ENCODE assay signal across 10 cellular contexts in genomic region chr3:29283297-29283681, GRCh38. TPM values are rescaled to one million over a fixed set of nuclear protein-coding genes. Genes with fewer than 3 reads are reported as not detected.
DNase-seq lines count a peak whose midpoint lies in the region; ATAC-seq lines count a peak whose summit lies in the region.
"Had no signal": no experiment of that assay in that cellular context is flagged by ENCODE, and none has a peak within 500 bp of the region (broad histone marks: within the 10 kb centered on the region; RNA-seq: fewer than 3 reads in every experiment).

No MANE protein-coding gene starts in this region.

- no peaks in the 10 kb centered on the region for H3K36me3 Mint-ChIP-seq in activated T-helper 17 cell treated with anti-CD3 and anti-CD28 coated beads, Interleukin-2, amount 50 U/mL, for 72 hours (ENCODE audit: low read depth)

- H3K27me3 ChIP-seq in right cardiac atrium (ENCODE audit: control insufficient read depth, insufficient read depth) (no peaks in the 10 kb centered on the region), subcutaneous abdominal adipose tissue (ENCODE audit: control insufficient read depth in 5 of 5, insufficient read depth in 4 of 5, low read length in 5 of 5) (no peaks in the 10 kb centered on the region)

- H3K27ac Mint-ChIP-seq in activated T-helper 17 cell treated with anti-CD3 and anti-CD28 coated beads, Interleukin-2, amount 50 U/mL, for 72 hours: peak overlapping the region; percentile 37

- peaks cover 3% of the 10 kb centered on the region for H3K4me1 ChIP-seq in right cardiac atrium (ENCODE audit: control insufficient read depth, insufficient read depth, low read length)
- peaks cover 0 to 45% (median 33%) of the 10 kb centered on the region in 5 donors for H3K4me1 ChIP-seq in subcutaneous abdominal adipose tissue (ENCODE audit: control insufficient read depth in 5 of 5, insufficient read depth in 5 of 5, low read length in 5 of 5)

- intact Hi-C loops in right cardiac atrium (cut with DNase I): loop anchor here (5.0 to 10.0 kb wide), 8 partner anchors 52 to 484 kb away; no protein-coding TSS in a partner anchor
- intact Hi-C loops in sciatic nerve (cut with DNase I): no loop called here

- H3K27ac ChIP-seq in right cardiac atrium (ENCODE audit: low read length) (peak overlapping the region; percentile 43), subcutaneous abdominal adipose tissue (ENCODE audit: low read depth, low read length) (peak overlapping the region; percentile 95)

- no peaks in the 10 kb centered on the region for H3K4me1 Mint-ChIP-seq in activated T-helper 17 cell treated with anti-CD3 and anti-CD28 coated beads, Interleukin-2, amount 50 U/mL, for 72 hours

- no peaks in the 10 kb centered on the region for H3K9me3 ChIP-seq in right cardiac atrium (ENCODE audit: control insufficient read depth, low read length)
- no peaks in the 10 kb centered on the region for H3K9me3 ChIP-seq in subcutaneous abdominal adipose tissue (ENCODE audit: control insufficient read depth in 5 of 5, low read length in 5 of 5)

- ATAC-seq in activated CD4-positive, CD25-positive, alpha-beta regulatory T cell treated with anti-CD3 and anti-CD28 coated beads, Interleukin-2, amount 50 U/mL, for 24 hours: peak; percentile 14 to 23
- ATAC-seq in activated T-helper 17 cell treated with anti-CD3 and anti-CD28 coated beads, Interleukin-2, amount 50 U/mL, for 72 hours (replicated peaks): peak; percentile 55
- ATAC-seq in right cardiac atrium (no peak), HG02973 (IDR thresholded peaks at IDR 0.05; ENCODE audit: unreplicated experiment) (no peak), sciatic nerve (no peak)

- WGBS in right cardiac atrium: 17% methylated on average over 3 of the region's 3 CpGs

- H3K9me3 Mint-ChIP-seq in activated T-helper 17 cell treated with anti-CD3 and anti-CD28 coated beads, Interleukin-2, amount 50 U/mL, for 72 hours: no peaks in the 10 kb centered on the region

- H3K36me3 ChIP-seq in subcutaneous abdominal adipose tissue (ENCODE audit: control insufficient read depth in 5 of 5, insufficient read depth in 5 of 5, low read length in 5 of 5): no peaks in the 10 kb centered on the region

- H3K27me3 Mint-ChIP-seq in activated T-helper 17 cell treated with anti-CD3 and anti-CD28 coated beads, Interleukin-2, amount 50 U/mL, for 72 hours: peaks cover 11% of the 10 kb centered on the region

- H3K4me3 ChIP-seq in right cardiac atrium (ENCODE audit: low read length): peak overlapping the region; percentile 99
- H3K4me3 ChIP-seq in subcutaneous abdominal adipose tissue (ENCODE audit: low read depth in 1 of 5, low read length in 5 of 5): peak overlapping the region; percentile 72 to 94 (median 89)

- DNase-seq in activated CD4-positive, CD25-positive, alpha-beta regulatory T cell (lab: John Stamatoyannopoulos, UW): no peak
- DNase-seq in right cardiac atrium (no peak), sciatic nerve (ENCODE audit: low spot score) (no peak)
- no peak for DNase-seq in effector CD4-positive, alpha-beta T cell
- DNase-seq: activated CD4-positive, alpha-beta T cell treated with anti-CD3 and anti-CD28 coated beads, Interleukin-2, amount 50 U/mL, for 1 hour; NCI-H1092 treated with DMSO at 0.1 percent for 48 hours had no signal

- H3K9ac ChIP-seq in subcutaneous abdominal adipose tissue (ENCODE audit: low read length in 5 of 5): peak overlapping the region; percentile 76 to 95 (median 90)

- peak overlapping the region; percentile 72 for H3K4me3 Mint-ChIP-seq in activated T-helper 17 cell treated with anti-CD3 and anti-CD28 coated beads, Interleukin-2, amount 50 U/mL, for 72 hours

RNA-seq across cellular contexts. Expression of gene RBMS3, which starts 2.4 kb away (rescaled TPM):
- total RNA-seq in activated T-helper 17 cell treated with anti-CD3 and anti-CD28 coated beads, Interleukin-2, amount 50 U/mL, for 72 hours: 1 to 10 TPM in 1 of 2 donors, under 1 TPM in 1; 0.37 to 5.8 TPM
- total RNA-seq in right cardiac atrium (10 to 100 TPM; 51.4 to 66.7 (median 56.8) TPM), sciatic nerve (161 TPM)
- 8.9 TPM for polyA plus RNA-seq in right cardiac atrium

Comparison
In these comparisons a context has a peak if more than half of its experiments do, and no peak if none do; other contexts are left out.
1. ATAC-seq: peak in activated CD4-positive, CD25-positive, alpha-beta regulatory T cell treated with anti-CD3 and anti-CD28 coated beads, Interleukin-2, amount 50 U/mL, for 24 hours (2 of 2) and activated T-helper 17 cell treated with anti-CD3 and anti-CD28 coated beads, Interleukin-2, amount 50 U/mL, for 72 hours (single experiment); none in right cardiac atrium (0 of 2), HG02973 (single experiment) and sciatic nerve (single experiment).
2. RNA of gene RBMS3, which starts 2.4 kb away (total RNA-seq): 161 TPM in sciatic nerve (single experiment) and 51.4 to 66.7 TPM in right cardiac atrium; 0.37 to 5.8 TPM in activated T-helper 17 cell treated with anti-CD3 and anti-CD28 coated beads, Interleukin-2, amount 50 U/mL, for 72 hours; every median in the first group is over 4 times any median in the second.